In the genomic region with DNA sequence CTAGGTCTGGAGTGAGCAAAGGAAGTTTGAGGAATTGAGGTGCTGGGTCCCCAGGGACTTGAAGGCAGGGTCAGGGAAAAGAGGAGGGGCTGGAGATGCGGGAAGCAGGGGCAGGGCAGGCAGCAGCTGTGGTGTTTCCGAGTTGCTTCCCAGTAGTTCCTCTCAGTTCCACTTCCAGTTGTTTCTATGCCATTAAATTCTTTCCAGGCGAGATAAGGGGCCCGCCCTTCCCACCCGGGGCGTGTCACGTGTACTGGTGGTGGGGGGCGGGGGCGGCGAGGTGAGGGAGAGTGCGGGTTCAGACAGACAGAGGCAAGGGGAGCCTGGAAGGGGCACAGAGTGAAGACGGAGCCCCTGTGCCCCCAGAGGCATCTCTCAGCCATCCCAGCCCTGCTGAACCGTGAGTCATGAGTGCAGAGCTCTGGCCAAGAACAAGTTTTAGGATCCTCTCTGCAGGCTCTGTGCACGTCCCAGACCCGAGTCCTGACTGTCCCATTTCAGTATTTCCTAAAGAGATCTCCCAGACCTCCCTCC, we compare ENCODE assay signal across 9 cellular contexts. TPM values are rescaled to one million over a fixed set of nuclear protein-coding genes. Genes with fewer than 3 reads are reported as not detected.
A peak's percentile ranks its signal among the peaks of the same experiment; 100 is the strongest.
DNase-seq lines count a peak whose midpoint lies in the region; ATAC-seq, FAIRE-seq and TF ChIP-seq lines count a peak whose summit lies in the region.
"Had no signal": no experiment of that assay in that cellular context is flagged by ENCODE, and none has a peak within 500 bp of the region (broad histone marks: within the 10 kb centered on the region; RNA-seq: fewer than 3 reads in every experiment).

No MANE protein-coding gene starts in this region.

- BruUV-seq in K562 (replicated peaks; lab: Mats Ljungman, UMichigan): no TSS peak

- intact Hi-C loops in K562 (cut with micrococcal nuclease): no loop called here

- no peak for TF ChIP-seq CTCF in HEK293 (tag by site-specific recombination; IDR thresholded peaks at IDR 0.05)
- TF ChIP-seq CTCF in K562 (IDR thresholded peaks at IDR 0.05 in 2 of 3, conservative IDR thresholded peaks at IDR 0.05 in 1 of 3; ENCODE audit: insufficient read depth in 2 of 3, low read depth in 1 of 3, low read length in 3 of 3): no peak
- TF ChIP-seq CTCF in smooth muscle cell (IDR thresholded peaks at IDR 0.05; ENCODE audit: borderline replicate concordance, insufficient read depth, poor library complexity, severe bottlenecking): no peak

- peaks cover 0 to 26% of the 10 kb centered on the region in 2 experiments; a peak in 2 of 5 replicates for H3K27me3 ChIP-seq in K562 (ENCODE audit: control insufficient read depth in 2 of 2, insufficient read depth in 2 of 2, low read length in 2 of 2)
- H3K27me3 ChIP-seq in smooth muscle cell (ENCODE audit: low read depth): peaks cover 16% of the 10 kb centered on the region

- TF ChIP-seq RAD21 in K562 (CRISPR knock-in tag; conservative IDR thresholded peaks at IDR 0.05 in 1 of 2, IDR thresholded peaks at IDR 0.05 in 1 of 2): no peak

- DNase-seq in K562 (ENCODE audit: extremely low read depth in 1 of 4, low spot score in 3 of 4) (peak; percentile 66 to 75 (median 71)), iPS-NIHi7 (ENCODE audit: extremely low spot score) (peak; percentile 21), smooth muscle cell (lab: John Stamatoyannopoulos, UW; ENCODE audit: unreplicated experiment) (no peak), SKM-1 (lab: John Stamatoyannopoulos, UW; ENCODE audit: unreplicated experiment) (no peak), NCI-H187 treated with DMSO at 0.1 percent for 48 hours (lab: John Stamatoyannopoulos, UW) (no peak)
- no peak for DNase-seq in activated CD4-positive, alpha-beta T cell treated with anti-CD3 and anti-CD28 coated beads, Interleukin-2, amount 50 U/mL, for 4 hours
- DNase-seq: NCI-H2171 treated with DMSO at 0.1 percent for 48 hours had no signal

- H3K36me3 ChIP-seq in HEK293 (ENCODE audit: control insufficient read depth in 2 of 2, insufficient read depth in 1 of 2, low read length in 2 of 2) (peaks cover 0 to 7% of the 10 kb centered on the region in 2 experiments; a peak in 1 of 3 replicates), K562 (ENCODE audit: control insufficient read depth, insufficient read depth, low read length) (no peaks in the 10 kb centered on the region), smooth muscle cell (ENCODE audit: low read depth) (no peaks in the 10 kb centered on the region)

- peak; percentile 76 for FAIRE-seq in K562 (lab: Jason Lieb, UNC)

- POLR2A ChIA-PET in HEK293 (lab: Yijun Ruan, JAX): interaction anchor here (0.7 to 1.6 kb wide), 4 partner anchors 9 to 210 kb away, joined by 3 to 5 read pairs (median 4); a partner anchor contains a TSS
- POLR2A ChIA-PET in K562 (lab: Yijun Ruan, JAX): interaction anchor here (0.6 to 4.9 kb wide), 11 partner anchors 9 to 505 kb away, joined by 3 to 38 read pairs (median 4); a partner anchor contains a TSS

- ATAC-seq in K562 (peak; percentile 52), GM18517 (IDR thresholded peaks at IDR 0.05; ENCODE audit: unreplicated experiment) (no peak)

- H3K4me1 ChIP-seq in HEK293 (ENCODE audit: control insufficient read depth, insufficient read depth, low read length): peaks cover 9% of the 10 kb centered on the region; the same call in 1 of the 2 replicates
- H3K4me1 ChIP-seq in K562 (replicated peaks in 1 of 2; ENCODE audit: control insufficient read depth in 2 of 2, insufficient read depth in 2 of 2, low read length in 2 of 2): peaks cover 29 to 38% of the 10 kb centered on the region in 2 experiments
- H3K4me1 ChIP-seq in smooth muscle cell (ENCODE audit: low read depth): peaks cover 5% of the 10 kb centered on the region

- H3K9me3 ChIP-seq in HEK293 (ENCODE audit: control insufficient read depth, insufficient read depth, low read depth, low read length) (no peaks in the 10 kb centered on the region), K562 (replicated peaks; ENCODE audit: control insufficient read depth, insufficient read depth, low read depth, low read length) (no peaks in the 10 kb centered on the region), smooth muscle cell (replicated peaks; ENCODE audit: low read depth) (no peaks in the 10 kb centered on the region)

- H3K27ac ChIP-seq in HEK293 (ENCODE audit: extremely low read depth, low read depth, low read length) (no peak overlapping the region), K562 (ENCODE audit: extremely low read depth, low read depth, low read length) (no peak overlapping the region), smooth muscle cell (ENCODE audit: low read depth) (no peak overlapping the region)

- H3K9me1 ChIP-seq in K562 (ENCODE audit: control insufficient read depth, insufficient read depth, low read length): no peaks in the 10 kb centered on the region

- CTCF ChIA-PET in HEK293 (lab: Yijun Ruan, JAX): interaction anchor here (0.7 to 5.9 kb wide), 4 partner anchors 9 to 331 kb away, joined by 3 to 45 read pairs (median 4); a partner anchor contains a TSS
- CTCF ChIA-PET in K562 (lab: Yijun Ruan, JAX; ENCODE audit: low intra/inter-chr PET ratio): no interaction called here

- H2AFZ ChIP-seq in K562 (ENCODE audit: low read depth, low read length): peak overlapping the region; percentile 54; the same call in 1 of the 2 replicates
- H2AFZ ChIP-seq in smooth muscle cell (ENCODE audit: low read depth): no peak overlapping the region

- 1% methylated on average over 7 of the region's 15 CpGs for WGBS in K562 (ENCODE audit: insufficient coverage, low coverage, missing lambda C conversion rate)
- WGBS in smooth muscle cell (ENCODE audit: low lambda C conversion rate): 15% methylated on average over 5 of the region's 15 CpGs

- no peaks in the 10 kb centered on the region for H3K79me2 ChIP-seq in K562 (ENCODE audit: control insufficient read depth, insufficient read depth, low read length)
- H3K79me2 ChIP-seq in smooth muscle cell (ENCODE audit: low read depth): no peaks in the 10 kb centered on the region

- no peak for TF ChIP-seq EP300 in K562 (IDR thresholded peaks at IDR 0.05; ENCODE audit: low read length)

- H3K9ac ChIP-seq in K562 (ENCODE audit: insufficient read depth in 1 of 2, low read depth in 2 of 2, low read length in 2 of 2) (peak overlapping the region; percentile 25 to 85; a peak in 2 of 4 replicates), smooth muscle cell (ENCODE audit: low read depth) (no peak overlapping the region)

- peaks cover 7% of the 10 kb centered on the region for H3F3A ChIP-seq in smooth muscle cell (ENCODE audit: low read depth)

- H3K4me3 ChIP-seq in HEK293 (ENCODE audit: low read depth, low read length): no peak overlapping the region
- no peak overlapping the region for H3K4me3 ChIP-seq in K562
- H3K4me3 ChIP-seq in smooth muscle cell: no peak overlapping the region

- H3K4me2 ChIP-seq in K562 (ENCODE audit: insufficient read depth, low read length): peak overlapping the region; percentile 60
- peak overlapping the region; percentile 11 for H3K4me2 ChIP-seq in smooth muscle cell

- in situ Hi-C loops in K562 (cut with MboI): no loop called here

- no peak for TF ChIP-seq POLR2A in K562 (conservative IDR thresholded peaks at IDR 0.05)

- H4K20me1 ChIP-seq in K562 (replicated peaks; ENCODE audit: control insufficient read depth, insufficient read depth, low read length): no peaks in the 10 kb centered on the region
- no peaks in the 10 kb centered on the region for H4K20me1 ChIP-seq in smooth muscle cell (ENCODE audit: low read depth)

RNA-seq across cellular contexts. Expression of a gene that starts 1.0 kb away (rescaled TPM):
- total RNA-seq in K562 (2011; cell fraction: chromatin; rRNA removed; ENCODE audit: low replicate concordance): 19.6 and 47.4 TPM in 2 replicates
- total RNA-seq in K562 (2011; cell fraction: nucleolus; rRNA removed): 28.9 and 33.2 TPM in 2 replicates
- total RNA-seq in K562 (2011; cell fraction: nucleoplasm; rRNA removed): 21.4 and 27.9 TPM in 2 replicates
- 28.1 and 35.0 TPM in 2 replicates for total RNA-seq in K562 (2014; rRNA removed)
- 4.2 and 6.1 TPM in 2 replicates for total RNA-seq in K562 (2014; rRNA removed; fragmentation: Illumina TruSeq; extraction: Trizol)
- 25.0 and 26.2 TPM in 2 replicates for total RNA-seq in K562 (2015; rRNA removed; fragmentation: Illumina TruSeq; extraction: Trizol)
- total RNA-seq in K562 (2021): 24.2 and 25.8 TPM in 2 replicates
- polyA plus RNA-seq in K562 (2011; rRNA removed): 11.3 and 13.3 TPM in 2 replicates
- 20.6 and 53.8 TPM in 2 replicates for polyA plus RNA-seq in K562 (2011; cell fraction: cytosol; rRNA removed)
- polyA plus RNA-seq in K562 (2011; cell fraction: nucleus; rRNA removed): 25.4 and 47.3 TPM in 2 replicates
- polyA plus RNA-seq in K562 (2012): 25.6 and 28.6 TPM in 2 replicates
- polyA plus RNA-seq in K562 (2014; fragmentation: Illumina TruSeq; extraction: Trizol): 12.4 and 24.8 TPM in 2 replicates
- under 1 TPM; 0.14 to 0.43 TPM for polyA plus RNA-seq in K562 (2014; fragmentation: Nextera tagmentation; extraction: Ambion mirVana)
- polyA plus RNA-seq in K562 (2014; rRNA removed): 24.5 and 27.0 TPM in 2 replicates
- polyA minus RNA-seq in K562 (2011; rRNA and poly(A)+ RNA removed): 3.1 and 6.0 TPM in 2 replicates
- polyA minus RNA-seq in K562 (2011; cell fraction: cytosol; rRNA and poly(A)+ RNA removed): 15.5 and 15.6 TPM in 2 replicates
- 16.2 and 17.0 TPM in 2 replicates for polyA minus RNA-seq in K562 (2011; cell fraction: nucleus; rRNA and poly(A)+ RNA removed)
- 1.1 and 1.8 TPM in 2 replicates for total RNA-seq in smooth muscle cell
- polyA plus RNA-seq in smooth muscle cell: 1.1 and 4.3 TPM in 2 replicates

RNA-seq across cellular contexts. Expression of a gene that starts 19.9 kb away (rescaled TPM):
- 189 and 474 TPM in 2 replicates for total RNA-seq in K562 (2011; cell fraction: chromatin; rRNA removed; ENCODE audit: low replicate concordance)
- 248 and 265 TPM in 2 replicates for total RNA-seq in K562 (2011; cell fraction: nucleolus; rRNA removed)
- total RNA-seq in K562 (2011; cell fraction: nucleoplasm; rRNA removed): 205 and 216 TPM in 2 replicates
- total RNA-seq in K562 (2014; rRNA removed) (22.7 and 25.4 TPM in 2 replicates), K562 (2014; rRNA removed; fragmentation: Illumina TruSeq; extraction: Trizol) (15.6 and 21.5 TPM in 2 replicates), K562 (2015; rRNA removed; fragmentation: Illumina TruSeq; extraction: Trizol) (30.5 and 31.7 TPM in 2 replicates), K562 (2021) (83.6 and 89.7 TPM in 2 replicates), smooth muscle cell (22.2 and 23.0 TPM in 2 replicates)
- polyA plus RNA-seq in K562 (2011; rRNA removed) (46.6 and 83.9 TPM in 2 replicates), K562 (2014; fragmentation: Illumina TruSeq; extraction: Trizol) (128 and 131 TPM in 2 replicates), K562 (2014; fragmentation: Nextera tagmentation; extraction: Ambion mirVana) (10 to 100 TPM; 20.7 to 26.1 TPM), K562 (2014; rRNA removed) (88.0 and 103 TPM in 2 replicates), smooth muscle cell (22.5 and 39.8 TPM in 2 replicates)
- polyA plus RNA-seq in K562 (2011; cell fraction: cytosol; rRNA removed): 74.9 and 91.7 TPM in 2 replicates
- polyA plus RNA-seq in K562 (2011; cell fraction: nucleus; rRNA removed): 198 and 250 TPM in 2 replicates
- polyA plus RNA-seq in K562 (2012): 138 and 229 TPM in 2 replicates
- polyA minus RNA-seq in K562 (2011; rRNA and poly(A)+ RNA removed): 22.1 and 23.6 TPM in 2 replicates
- polyA minus RNA-seq in K562 (2011; cell fraction: cytosol; rRNA and poly(A)+ RNA removed): 34.3 and 45.6 TPM in 2 replicates
- 42.9 and 68.4 TPM in 2 replicates for polyA minus RNA-seq in K562 (2011; cell fraction: nucleus; rRNA and poly(A)+ RNA removed)

RNA-seq across cellular contexts. Expression of a gene that starts 21.9 kb away (rescaled TPM):
- 7.3 and 12.0 TPM in 2 replicates for total RNA-seq in K562 (2011; cell fraction: chromatin; rRNA removed; ENCODE audit: low replicate concordance)
- total RNA-seq in K562 (2011; cell fraction: nucleolus; rRNA removed): 8.4 and 12.0 TPM in 2 replicates
- total RNA-seq in K562 (2011; cell fraction: nucleoplasm; rRNA removed): 7.9 and 8.3 TPM in 2 replicates
- 18.8 and 24.3 TPM in 2 replicates for total RNA-seq in K562 (2014; rRNA removed)
- 18.7 and 23.5 TPM in 2 replicates for total RNA-seq in K562 (2014; rRNA removed; fragmentation: Illumina TruSeq; extraction: Trizol)
- total RNA-seq in K562 (2015; rRNA removed; fragmentation: Illumina TruSeq; extraction: Trizol): 23.9 and 26.7 TPM in 2 replicates
- total RNA-seq in K562 (2021): 21.0 and 22.9 TPM in 2 replicates
- polyA plus RNA-seq in K562 (2011; rRNA removed): 9.0 and 11.5 TPM in 2 replicates
- polyA plus RNA-seq in K562 (2011; cell fraction: cytosol; rRNA removed): 7.7 and 12.2 TPM in 2 replicates
- 6.2 and 7.7 TPM in 2 replicates for polyA plus RNA-seq in K562 (2011; cell fraction: nucleus; rRNA removed)
- polyA plus RNA-seq in K562 (2012): 14.2 and 18.6 TPM in 2 replicates
- polyA plus RNA-seq in K562 (2014; fragmentation: Illumina TruSeq; extraction: Trizol): 22.2 and 23.3 TPM in 2 replicates
- 10 to 100 TPM; 18.3 to 31.4 TPM for polyA plus RNA-seq in K562 (2014; fragmentation: Nextera tagmentation; extraction: Ambion mirVana)
- 20.1 and 20.6 TPM in 2 replicates for polyA plus RNA-seq in K562 (2014; rRNA removed)
- polyA minus RNA-seq in K562 (2011; rRNA and poly(A)+ RNA removed): 6.1 and 7.3 TPM in 2 replicates
- polyA minus RNA-seq in K562 (2011; cell fraction: cytosol; rRNA and poly(A)+ RNA removed): 4.6 and 7.4 TPM in 2 replicates
- 3.9 and 7.9 TPM in 2 replicates for polyA minus RNA-seq in K562 (2011; cell fraction: nucleus; rRNA and poly(A)+ RNA removed)
- total RNA-seq in smooth muscle cell: 5.3 and 6.5 TPM in 2 replicates
- 5.4 and 7.7 TPM in 2 replicates for polyA plus RNA-seq in smooth muscle cell

RNA-seq across cellular contexts. Expression of a gene that starts 43.6 kb away (rescaled TPM):
- 2.0 and 3.2 TPM in 2 replicates for total RNA-seq in K562 (2011; cell fraction: chromatin; rRNA removed; ENCODE audit: low replicate concordance)
- 0.92 and 1.5 TPM in 2 replicates for total RNA-seq in K562 (2011; cell fraction: nucleolus; rRNA removed)
- total RNA-seq in K562 (2011; cell fraction: nucleoplasm; rRNA removed): 3.2 and 6.0 TPM in 2 replicates
- 0.14 and 0.57 TPM in 2 replicates for total RNA-seq in K562 (2014; rRNA removed)
- total RNA-seq in K562 (2014; rRNA removed; fragmentation: Illumina TruSeq; extraction: Trizol): 0.16 and 0.29 TPM in 2 replicates
- total RNA-seq in K562 (2015; rRNA removed; fragmentation: Illumina TruSeq; extraction: Trizol): 0.40 and 0.53 TPM in 2 replicates
- total RNA-seq in K562 (2021): 1.9 and 3.0 TPM in 2 replicates
- 0.50 and 1.1 TPM in 2 replicates for polyA plus RNA-seq in K562 (2011; rRNA removed)
- polyA plus RNA-seq in K562 (2011; cell fraction: cytosol; rRNA removed): 1.3 and 2.0 TPM in 2 replicates
- 6.7 and 12.8 TPM in 2 replicates for polyA plus RNA-seq in K562 (2011; cell fraction: nucleus; rRNA removed)
- 3.9 and 9.0 TPM in 2 replicates for polyA plus RNA-seq in K562 (2012)
- 3.3 and 3.5 TPM in 2 replicates for polyA plus RNA-seq in K562 (2014; fragmentation: Illumina TruSeq; extraction: Trizol)
- under 1 TPM; 0.31 to 0.41 TPM for polyA plus RNA-seq in K562 (2014; fragmentation: Nextera tagmentation; extraction: Ambion mirVana)
- polyA plus RNA-seq in K562 (2014; rRNA removed): 2.1 and 2.8 TPM in 2 replicates
- polyA minus RNA-seq in K562 (2011; rRNA and poly(A)+ RNA removed): 0.07 and 0.27 TPM in 2 replicates
- 0.48 TPM in 1 of 2 replicates, not detected in the other for polyA minus RNA-seq in K562 (2011; cell fraction: cytosol; rRNA and poly(A)+ RNA removed)
- polyA minus RNA-seq in K562 (2011; cell fraction: nucleus; rRNA and poly(A)+ RNA removed): 0.44 and 0.54 TPM in 2 replicates
- 0.94 TPM in 1 of 2 replicates, not detected in the other for total RNA-seq in smooth muscle cell
- polyA plus RNA-seq in smooth muscle cell: 1.4 and 3.3 TPM in 2 replicates

RNA-seq across cellular contexts. Expression of a gene that starts 45.8 kb away (rescaled TPM):
- total RNA-seq in K562 (2011; cell fraction: chromatin; rRNA removed; ENCODE audit: low replicate concordance): 123 and 281 TPM in 2 replicates
- 210 and 218 TPM in 2 replicates for total RNA-seq in K562 (2011; cell fraction: nucleolus; rRNA removed)
- total RNA-seq in K562 (2011; cell fraction: nucleoplasm; rRNA removed): 184 and 227 TPM in 2 replicates
- 69.9 and 296 TPM in 2 replicates for total RNA-seq in K562 (2014; rRNA removed)
- total RNA-seq in K562 (2014; rRNA removed; fragmentation: Illumina TruSeq; extraction: Trizol): 42.5 and 43.7 TPM in 2 replicates
- 44.1 and 45.6 TPM in 2 replicates for total RNA-seq in K562 (2015; rRNA removed; fragmentation: Illumina TruSeq; extraction: Trizol)
- total RNA-seq in K562 (2021): 83.2 and 83.4 TPM in 2 replicates
- polyA plus RNA-seq in K562 (2011; rRNA removed): 75.8 and 76.6 TPM in 2 replicates
- polyA plus RNA-seq in K562 (2011; cell fraction: cytosol; rRNA removed): 86.3 and 114 TPM in 2 replicates
- polyA plus RNA-seq in K562 (2011; cell fraction: nucleus; rRNA removed): 311 and 473 TPM in 2 replicates
- 53.9 and 83.7 TPM in 2 replicates for polyA plus RNA-seq in K562 (2012)
- polyA plus RNA-seq in K562 (2014; fragmentation: Illumina TruSeq; extraction: Trizol): 92.6 and 98.8 TPM in 2 replicates
- 10 to 100 TPM; 27.4 to 41.6 TPM for polyA plus RNA-seq in K562 (2014; fragmentation: Nextera tagmentation; extraction: Ambion mirVana)
- polyA plus RNA-seq in K562 (2014; rRNA removed): 86.4 and 95.1 TPM in 2 replicates
- polyA minus RNA-seq in K562 (2011; rRNA and poly(A)+ RNA removed): 25.0 and 32.8 TPM in 2 replicates
- 31.8 and 46.0 TPM in 2 replicates for polyA minus RNA-seq in K562 (2011; cell fraction: cytosol; rRNA and poly(A)+ RNA removed)
- polyA minus RNA-seq in K562 (2011; cell fraction: nucleus; rRNA and poly(A)+ RNA removed): 44.2 and 45.1 TPM in 2 replicates
- 13.3 and 17.5 TPM in 2 replicates for total RNA-seq in smooth muscle cell
- 15.7 and 17.8 TPM in 2 replicates for polyA plus RNA-seq in smooth muscle cell

Comparison
In these comparisons a context has a peak if more than half of its experiments do, and no peak if none do; other contexts are left out.
1. DNase-seq: peak in K562 (4 of 4) and iPS-NIHi7 (single experiment); none in smooth muscle cell (single experiment), SKM-1 (single experiment), activated CD4-positive, alpha-beta T cell treated with anti-CD3 and anti-CD28 coated beads, Interleukin-2, amount 50 U/mL, for 4 hours (0 of 2) and NCI-H187 treated with DMSO at 0.1 percent for 48 hours (single experiment).